In genomic region chr2:35973132-35973736, GRCh38 we compare ENCODE assay signal across 7 cellular contexts.
A peak's percentile ranks its signal among the peaks of the same experiment; 100 is the strongest.
DNase-seq lines count a peak whose midpoint lies in the region; ATAC-seq and TF ChIP-seq lines count a peak whose summit lies in the region.

No MANE protein-coding gene starts in this region.

- no peak overlapping the region for H3K27ac ChIP-seq in lower lobe of right lung

- no peaks in the 10 kb centered on the region for H3K4me1 ChIP-seq in lower lobe of right lung

- H3K4me3 ChIP-seq in astrocyte of the spinal cord (ENCODE audit: low read depth, low read length) (no peak overlapping the region), lower lobe of right lung (no peak overlapping the region)

- ATAC-seq in GM21381 (IDR thresholded peaks at IDR 0.05; ENCODE audit: unreplicated experiment): peak; percentile 83
- ATAC-seq in lower lobe of right lung: no peak

- CTCF ChIA-PET in GM10248 (lab: Yijun Ruan, JAX): interaction anchor here (1.2 to 1.5 kb wide), 2 partner anchors 12 to 687 kb away, joined by 3 to 5 read pairs; no protein-coding TSS in a partner anchor

- intact Hi-C loops in lower lobe of right lung (cut with DNase I): no loop called here

- no peaks in the 10 kb centered on the region for H3K27me3 ChIP-seq in lower lobe of right lung (ENCODE audit: low read depth)

- in situ Hi-C loops in astrocyte of the spinal cord (cut with HindIII; ENCODE audit: low sequenced_read_pairs): no loop called here

- H3K36me3 ChIP-seq in lower lobe of right lung: no peaks in the 10 kb centered on the region

- TF ChIP-seq CTCF in GM10248 (IDR thresholded peaks at IDR 0.05; ENCODE audit: control extremely low read depth, extremely low read depth, low read depth, missing control alignments) (peak; percentile 66), astrocyte of the spinal cord (IDR thresholded peaks at IDR 0.05; ENCODE audit: low read depth, low read length) (peak; percentile 70), lower lobe of right lung (IDR thresholded peaks at IDR 0.05) (peak; percentile 50)

- POLR2A ChIA-PET in GM10248 (lab: Yijun Ruan, JAX): no interaction called here

- DNase-seq in GM10248 (ENCODE audit: extremely low spot score): no peak
- peak; percentile 46 for DNase-seq in HT-29 (ENCODE audit: low spot score)
- DNase-seq in astrocyte of the spinal cord (ENCODE audit: low read depth, low spot score): peak; percentile 26
- no peak for DNase-seq in lower lobe of right lung
- no peak for DNase-seq in GM19240 (ENCODE audit: insufficient read length, low spot score)
- DNase-seq in activated CD4-positive, alpha-beta T cell treated with anti-CD3 and anti-CD28 coated beads for 1 hour: no peak

- H3K9me3 ChIP-seq in lower lobe of right lung: no peaks in the 10 kb centered on the region

Comparison
In these comparisons a context has a peak if more than half of its experiments do, and no peak if none do; other contexts are left out.
1. DNase-seq: peak in HT-29 (single experiment) and astrocyte of the spinal cord (single experiment); none in GM10248 (single experiment), lower lobe of right lung (single experiment), GM19240 (single experiment) and activated CD4-positive, alpha-beta T cell treated with anti-CD3 and anti-CD28 coated beads for 1 hour (single experiment).
2. Peak in every context shown above with its lines, with median percentiles within 50 percentile points of each other: CTCF ChIP-seq.